Comparison of ENCODE assay signal across 1 cellular context in genomic region chr11:119726585-119727522, GRCh38.
TF ChIP-seq lines count a peak whose summit lies in the region.

No MANE protein-coding gene starts in this region.

TF ChIP-seq in H1, 55 proteins besides CTCF, POLR2A, EP300 and RAD21:
- TF ChIP-seq SAP30 (IDR thresholded peaks at IDR 0.05; ENCODE audit: insufficient read depth, insufficient replicate concordance, low read length) (no peak), PHF8 (conservative IDR thresholded peaks at IDR 0.05; ENCODE audit: low read depth, low read length) (no peak), TAF1 (IDR thresholded peaks at IDR 0.05; ENCODE audit: low read depth, low read length) (no peak), KDM4A (IDR thresholded peaks at IDR 0.05; ENCODE audit: low read depth, low read length, severe bottlenecking) (no peak), SP1 (IDR thresholded peaks at IDR 0.05; ENCODE audit: low read depth, low read length) (peak; percentile 49; the same call in 1 of the 2 replicates), POU5F1 (IDR thresholded peaks at IDR 0.05; ENCODE audit: low read depth, low read length) (0 out of 2 replicates have a peak, but pooled peaks have one; percentile 4), CEBPB (IDR thresholded peaks at IDR 0.05; ENCODE audit: low read depth, low read length) (no peak), USF2 (IDR thresholded peaks at IDR 0.05; ENCODE audit: low read length) (no peak), SUZ12 (IDR thresholded peaks at IDR 0.05; ENCODE audit: low read length) (no peak), NRF1 (IDR thresholded peaks at IDR 0.05; ENCODE audit: low read depth, low read length) (no peak), TCF12 (IDR thresholded peaks at IDR 0.05; ENCODE audit: low read depth, low read length) (no peak), SIX5 (IDR thresholded peaks at IDR 0.05; ENCODE audit: low read depth, low read length) (no peak), RBBP5 (IDR thresholded peaks at IDR 0.05; ENCODE audit: borderline replicate concordance, low read depth, low read length) (no peak), TBP (IDR thresholded peaks at IDR 0.05; ENCODE audit: low read depth, low read length) (no peak), RFX5 (IDR thresholded peaks at IDR 0.05; ENCODE audit: borderline replicate concordance, low read depth, low read length) (no peak), MAFK (IDR thresholded peaks at IDR 0.05; ENCODE audit: low read depth, low read length) (no peak), SIRT6 (IDR thresholded peaks at IDR 0.05; ENCODE audit: low read length) (no peak), RXRA (IDR thresholded peaks at IDR 0.05; ENCODE audit: insufficient read depth, low read depth, low read length) (no peak), POLR2AphosphoS5 (IDR thresholded peaks at IDR 0.05; ENCODE audit: low read depth, low read length) (no peak), JUND (IDR thresholded peaks at IDR 0.05; ENCODE audit: low read length) (no peak), E2F6 (IDR thresholded peaks at IDR 0.05) (peak; percentile 34; the same call in 1 of the 2 replicates), FOSL1 (IDR thresholded peaks at IDR 0.05; ENCODE audit: insufficient read depth, low read depth, low read length) (no peak), CHD1 (IDR thresholded peaks at IDR 0.05; ENCODE audit: low read depth, low read length) (no peak), CTBP2 (IDR thresholded peaks at IDR 0.05; ENCODE audit: borderline replicate concordance, insufficient read depth, insufficient read length, low read length) (no peak), TAF7 (optimal IDR thresholded peaks at IDR 0.05; ENCODE audit: borderline replicate concordance, low read depth, low read length) (no peak), ATF2 (IDR thresholded peaks at IDR 0.05; ENCODE audit: low read length) (0 out of 2 replicates have a peak, but pooled peaks have one; percentile 66), ZNF274 (IDR thresholded peaks at IDR 0.05; ENCODE audit: borderline replicate concordance, extremely low read depth, low read length) (no peak), CBX5 (IDR thresholded peaks at IDR 0.05; ENCODE audit: low read depth, low read length) (no peak), HDAC6 (IDR thresholded peaks at IDR 0.05; ENCODE audit: low read depth, low read length) (no peak), CREB1 (IDR thresholded peaks at IDR 0.05) (no peak), NANOG (IDR thresholded peaks at IDR 0.05; ENCODE audit: insufficient read depth, low read depth, low read length, poor library complexity, severe bottlenecking) (no peak), EGR1 (IDR thresholded peaks at IDR 0.05; ENCODE audit: borderline replicate concordance, low read depth, low read length) (peak; percentile 56; the same call in 1 of the 2 replicates), ASH2L (IDR thresholded peaks at IDR 0.05; ENCODE audit: low read length) (no peak), CHD7 (IDR thresholded peaks at IDR 0.05; ENCODE audit: insufficient replicate concordance, low read length) (no peak), BACH1 (IDR thresholded peaks at IDR 0.05; ENCODE audit: low read length) (no peak; the same call in 1 of the 2 replicates), ATF3 (IDR thresholded peaks at IDR 0.05; ENCODE audit: insufficient read depth, low read depth, low read length) (no peak), HDAC2 (IDR thresholded peaks at IDR 0.05; ENCODE audit: borderline replicate concordance in 1 of 2, low read depth in 2 of 2, low read length in 2 of 2) (peak in 1 of 2 experiments; percentile 80; a peak in 1 of 4 replicates), GABPA (IDR thresholded peaks at IDR 0.05; ENCODE audit: borderline replicate concordance, insufficient read depth, low read length) (no peak), EZH2 (IDR thresholded peaks at IDR 0.05; ENCODE audit: low read depth, low read length, severe bottlenecking) (no peak), CBX8 (IDR thresholded peaks at IDR 0.05; ENCODE audit: borderline replicate concordance, low read depth, low read length) (no peak), YY1 (IDR thresholded peaks at IDR 0.05; ENCODE audit: low read depth, low read length) (no peak), JUN (IDR thresholded peaks at IDR 0.05; ENCODE audit: low read depth, low read length) (no peak), KDM1A (IDR thresholded peaks at IDR 0.05; ENCODE audit: borderline replicate concordance, low read length) (peak; percentile 29; the same call in 1 of the 2 replicates), GTF2F1 (IDR thresholded peaks at IDR 0.05; ENCODE audit: borderline replicate concordance, low read depth, low read length) (no peak), MAX (IDR thresholded peaks at IDR 0.05) (peak; percentile 42), SP4 (IDR thresholded peaks at IDR 0.05; ENCODE audit: low read length) (no peak), SIN3A (conservative IDR thresholded peaks at IDR 0.05 in 1 of 2, IDR thresholded peaks at IDR 0.05 in 1 of 2; ENCODE audit: low read depth in 1 of 2, low read length in 2 of 2) (peak; percentile 43 to 56; a peak in 1 of 4 replicates), CHD2 (IDR thresholded peaks at IDR 0.05; ENCODE audit: low read length) (no peak)
TF ChIP-seq in H1: peak in this region for 9.
